1 cellular context compared by ENCODE assay signal in genomic region chr14:36221097-36221496, GRCh38.
TF ChIP-seq lines count a peak whose summit lies in the region.

No MANE protein-coding gene starts in this region.

TF ChIP-seq in K562, 482 proteins besides CTCF, POLR2A, EP300 and RAD21 (continued from another document):
- TF ChIP-seq HMBOX1 (IDR thresholded peaks at IDR 0.05), result no peak
